In genomic region chr5:35861718-35862117, GRCh38 we compare ENCODE assay signal across 2 cellular contexts.
TF ChIP-seq lines count a peak whose summit lies in the region.

No MANE protein-coding gene starts in this region.

TF ChIP-seq in SK-N-SH, 30 proteins besides CTCF, POLR2A, EP300 and RAD21:
- TF ChIP-seq RFX5 (IDR thresholded peaks at IDR 0.05; ENCODE audit: low read length) = no peak
- TF ChIP-seq CHD2 (IDR thresholded peaks at IDR 0.05; ENCODE audit: low read length, partially characterized antibody) = no peak
- no peak for TF ChIP-seq ZBTB33 (IDR thresholded peaks at IDR 0.05; ENCODE audit: borderline replicate concordance, low read depth)
TF ChIP-seq in SK-N-SH: peak in this region for 0.

TF ChIP-seq in SK-N-SH treated with all-trans-retinoic acid at 6 μM for 48 hours, 23 proteins besides CTCF, POLR2A, EP300 and RAD21:
- TF ChIP-seq TCF4 (CRISPR knock-in tag; IDR thresholded peaks at IDR 0.05; ENCODE audit: borderline replicate concordance) (no peak), ZNF8 (CRISPR knock-in tag; IDR thresholded peaks at IDR 0.05) (no peak), PATZ1 (CRISPR knock-in tag; IDR thresholded peaks at IDR 0.05; ENCODE audit: borderline replicate concordance) (no peak), PPARA (CRISPR knock-in tag; IDR thresholded peaks at IDR 0.05; ENCODE audit: borderline replicate concordance) (no peak), ZC3H10 (CRISPR knock-in tag; IDR thresholded peaks at IDR 0.05) (no peak), ARNTL (CRISPR knock-in tag; IDR thresholded peaks at IDR 0.05; ENCODE audit: borderline replicate concordance, low read depth) (no peak)
TF ChIP-seq in SK-N-SH treated with all-trans-retinoic acid at 6 μM for 48 hours: peak in this region for 0.
